Comparison of ENCODE assay signal across 9 cellular contexts in genomic region chr7:140923358-140924006, GRCh38. TPM values are rescaled to one million over a fixed set of nuclear protein-coding genes. Genes with fewer than 3 reads are reported as not detected.
DNase-seq lines count a peak whose midpoint lies in the region; ATAC-seq and TF ChIP-seq lines count a peak whose summit lies in the region.
"Had no signal": no experiment of that assay in that cellular context is flagged by ENCODE, and none has a peak within 500 bp of the region (broad histone marks: within the 10 kb centered on the region; RNA-seq: fewer than 3 reads in every experiment).

No MANE protein-coding gene starts in this region.

- peaks cover 26% of the 10 kb centered on the region for H3K4me1 ChIP-seq in hepatocyte (ENCODE audit: insufficient read depth)

- POLR2A ChIA-PET in activated CD4-positive, alpha-beta T cell treated with anti-CD3 and anti-CD28 coated beads, Interleukin-2, amount 10 ng/mL, durations not matched to agents 7 days and 5 days (lab: Charles Lee): no interaction called here

- TF ChIP-seq CTCF in WERI-Rb-1 (IDR thresholded peaks at IDR 0.05; ENCODE audit: low read depth, low read length) (no peak), hepatocyte (IDR thresholded peaks at IDR 0.05; ENCODE audit: poor library complexity) (no peak), progenitor cell of endocrine pancreas (IDR thresholded peaks at IDR 0.05; ENCODE audit: unreplicated experiment) (no peak)

- WGBS in hepatocyte (ENCODE audit: low lambda C conversion rate, missing lambda C conversion rate): 2% methylated on average over 11 of the region's 11 CpGs

- no peaks in the 10 kb centered on the region for H3K9me3 ChIP-seq in WERI-Rb-1 (ENCODE audit: severe bottlenecking)
- H3K9me3 ChIP-seq in hepatocyte (ENCODE audit: low read depth): no peaks in the 10 kb centered on the region

- H3K36me3 ChIP-seq in WERI-Rb-1 (peaks cover 2% of the 10 kb centered on the region; the same call in 1 of the 2 replicates), hepatocyte (replicated peaks; ENCODE audit: insufficient read depth, low read depth) (no peaks in the 10 kb centered on the region)

- H3K27ac ChIP-seq in WERI-Rb-1: peak overlapping the region; percentile 98
- H3K27ac ChIP-seq in hepatocyte: peak overlapping the region; percentile 100
- H3K27ac ChIP-seq in skin epidermis: peak overlapping the region in 19 of 21 experiments; percentile 91 to 100 (median 98)

- no peaks in the 10 kb centered on the region for H3K9me2 ChIP-seq in hepatocyte (replicated peaks; ENCODE audit: insufficient read depth)

- H4K20me1 ChIP-seq in hepatocyte (ENCODE audit: insufficient read depth, poor library complexity, severe bottlenecking): peaks cover 42% of the 10 kb centered on the region

- CTCF ChIA-PET in activated CD4-positive, alpha-beta T cell treated with anti-CD3 and anti-CD28 coated beads, Interleukin-2, amount 10 ng/mL, durations not matched to agents 7 days and 5 days (lab: Charles Lee): interaction anchor here (0.6 kb wide), 1 partner anchor 527 kb away, joined by 3 read pairs; no protein-coding TSS in a partner anchor

- no peak overlapping the region for H3K27ac Mint-ChIP-seq in activated CD4-positive, alpha-beta T cell treated with anti-CD3 and anti-CD28 coated beads, Interleukin-2, amount 10 ng/mL, durations not matched to agents 24 days and 14 days
- H3K27ac Mint-ChIP-seq in activated CD4-positive, alpha-beta T cell treated with anti-CD3 and anti-CD28 coated beads, Interleukin-2, amount 10 ng/mL, durations not matched to agents 7 days and 5 days: no peak overlapping the region
- no peak overlapping the region for H3K27ac Mint-ChIP-seq in progenitor cell of endocrine pancreas
- H3K27ac Mint-ChIP-seq: brain had no signal

- H2AFZ ChIP-seq in hepatocyte: peak overlapping the region; percentile 99

- intact Hi-C loops in activated CD4-positive, alpha-beta T cell treated with anti-CD3 and anti-CD28 coated beads, Interleukin-2, amount 10 ng/mL, durations not matched to agents 24 days and 14 days (cut with micrococcal nuclease): loop anchor here (1.0 to 2.0 kb wide), 5 partner anchors 21 to 227 kb away; partner anchors contain the start of genes MRPS33 and NDUFB2

- peaks cover 14% of the 10 kb centered on the region for H3K4me1 Mint-ChIP-seq in activated CD4-positive, alpha-beta T cell treated with anti-CD3 and anti-CD28 coated beads, Interleukin-2, amount 10 ng/mL, durations not matched to agents 24 days and 14 days
- H3K4me1 Mint-ChIP-seq in activated CD4-positive, alpha-beta T cell treated with anti-CD3 and anti-CD28 coated beads, Interleukin-2, amount 10 ng/mL, durations not matched to agents 7 days and 5 days: peaks cover 15% of the 10 kb centered on the region
- peaks cover 2% of the 10 kb centered on the region for H3K4me1 Mint-ChIP-seq in progenitor cell of endocrine pancreas (ENCODE audit: low read depth)

- peaks cover 7% of the 10 kb centered on the region for H3K27me3 Mint-ChIP-seq in activated CD4-positive, alpha-beta T cell treated with anti-CD3 and anti-CD28 coated beads, Interleukin-2, amount 10 ng/mL, durations not matched to agents 24 days and 14 days
- peaks cover 3% of the 10 kb centered on the region for H3K27me3 Mint-ChIP-seq in activated CD4-positive, alpha-beta T cell treated with anti-CD3 and anti-CD28 coated beads, Interleukin-2, amount 10 ng/mL, durations not matched to agents 7 days and 5 days
- H3K27me3 Mint-ChIP-seq in progenitor cell of endocrine pancreas: no peaks in the 10 kb centered on the region
- H3K27me3 Mint-ChIP-seq: brain had no signal

- H3K4me3 Mint-ChIP-seq in activated CD4-positive, alpha-beta T cell treated with anti-CD3 and anti-CD28 coated beads, Interleukin-2, amount 10 ng/mL, durations not matched to agents 24 days and 14 days: no peak overlapping the region
- no peak overlapping the region for H3K4me3 Mint-ChIP-seq in activated CD4-positive, alpha-beta T cell treated with anti-CD3 and anti-CD28 coated beads, Interleukin-2, amount 10 ng/mL, durations not matched to agents 7 days and 5 days
- no peak overlapping the region for H3K4me3 Mint-ChIP-seq in progenitor cell of endocrine pancreas (ENCODE audit: low read depth)
- H3K4me3 Mint-ChIP-seq: brain had no signal

- peak; percentile 69 for DNase-seq in activated CD4-positive, alpha-beta T cell treated with anti-CD3 and anti-CD28 coated beads, Interleukin-2, amount 10 ng/mL, durations not matched to agents 24 days and 14 days
- DNase-seq in activated CD4-positive, alpha-beta T cell treated with anti-CD3 and anti-CD28 coated beads, Interleukin-2, amount 10 ng/mL, durations not matched to agents 7 days and 5 days: no peak
- no peak for DNase-seq in WERI-Rb-1
- peak; percentile 23 for DNase-seq in hepatocyte (ENCODE audit: low spot score)
- no peak for DNase-seq in progenitor cell of endocrine pancreas (ENCODE audit: low spot score, unreplicated experiment)
- no peak for DNase-seq in NCI-H187 (lab: John Stamatoyannopoulos, UW)

- ATAC-seq in HG03378 (IDR thresholded peaks at IDR 0.05; ENCODE audit: unreplicated experiment): peak; percentile 3

- H3K27me3 ChIP-seq in WERI-Rb-1 (ENCODE audit: insufficient read depth, low read depth, severe bottlenecking) (no peaks in the 10 kb centered on the region), hepatocyte (no peaks in the 10 kb centered on the region)

- H3K36me3 Mint-ChIP-seq in activated CD4-positive, alpha-beta T cell treated with anti-CD3 and anti-CD28 coated beads, Interleukin-2, amount 10 ng/mL, durations not matched to agents 24 days and 14 days (ENCODE audit: low read depth): no peaks in the 10 kb centered on the region
- peaks cover 2% of the 10 kb centered on the region for H3K36me3 Mint-ChIP-seq in activated CD4-positive, alpha-beta T cell treated with anti-CD3 and anti-CD28 coated beads, Interleukin-2, amount 10 ng/mL, durations not matched to agents 7 days and 5 days (ENCODE audit: low read depth)
- H3K36me3 Mint-ChIP-seq in progenitor cell of endocrine pancreas (ENCODE audit: insufficient read depth): no peaks in the 10 kb centered on the region

- H3K4me3 ChIP-seq in WERI-Rb-1 (ENCODE audit: low read depth, low read length) (peak overlapping the region; percentile 97), hepatocyte (peak overlapping the region; percentile 94), skin epidermis (peak overlapping the region; percentile 65 to 98 (median 85))

- H3K79me2 ChIP-seq in hepatocyte: peaks cover 57% of the 10 kb centered on the region

- peak overlapping the region; percentile 91 for H3K4me2 ChIP-seq in hepatocyte

- no peaks in the 10 kb centered on the region for H3K9me3 Mint-ChIP-seq in activated CD4-positive, alpha-beta T cell treated with anti-CD3 and anti-CD28 coated beads, Interleukin-2, amount 10 ng/mL, durations not matched to agents 24 days and 14 days
- no peaks in the 10 kb centered on the region for H3K9me3 Mint-ChIP-seq in activated CD4-positive, alpha-beta T cell treated with anti-CD3 and anti-CD28 coated beads, Interleukin-2, amount 10 ng/mL, durations not matched to agents 7 days and 5 days
- peaks cover 3% of the 10 kb centered on the region for H3K9me3 Mint-ChIP-seq in progenitor cell of endocrine pancreas (ENCODE audit: low read depth)

RNA-seq across cellular contexts. Expression of gene BRAF, which starts 1.2 kb away (rescaled TPM):
- total RNA-seq in activated CD4-positive, alpha-beta T cell treated with anti-CD3 and anti-CD28 coated beads, Interleukin-2, amount 10 ng/mL, durations not matched to agents 24 days and 14 days: 22.4 and 23.5 TPM in 2 replicates
- total RNA-seq in activated CD4-positive, alpha-beta T cell treated with anti-CD3 and anti-CD28 coated beads, Interleukin-2, amount 10 ng/mL, durations not matched to agents 7 days and 5 days: 10 to 100 TPM; 25.6 to 34.1 TPM
- total RNA-seq in hepatocyte (38.5 and 42.0 TPM in 2 replicates), progenitor cell of endocrine pancreas (60.5 and 64.9 TPM in 2 replicates)
- polyA plus RNA-seq in hepatocyte: 14.0 and 16.4 TPM in 2 replicates

Comparison
In these comparisons a context has a peak if more than half of its experiments do, and no peak if none do; other contexts are left out.
1. DNase-seq: peak in activated CD4-positive, alpha-beta T cell treated with anti-CD3 and anti-CD28 coated beads, Interleukin-2, amount 10 ng/mL, durations not matched to agents 24 days and 14 days (single experiment) and hepatocyte (single experiment); none in activated CD4-positive, alpha-beta T cell treated with anti-CD3 and anti-CD28 coated beads, Interleukin-2, amount 10 ng/mL, durations not matched to agents 7 days and 5 days (single experiment), WERI-Rb-1 (single experiment), progenitor cell of endocrine pancreas (single experiment) and NCI-H187 (0 of 2).
2. Peak in every context shown above with its lines, with median percentiles within 50 percentile points of each other: H3K27ac ChIP-seq and H3K4me3 ChIP-seq.